In the genomic region with DNA sequence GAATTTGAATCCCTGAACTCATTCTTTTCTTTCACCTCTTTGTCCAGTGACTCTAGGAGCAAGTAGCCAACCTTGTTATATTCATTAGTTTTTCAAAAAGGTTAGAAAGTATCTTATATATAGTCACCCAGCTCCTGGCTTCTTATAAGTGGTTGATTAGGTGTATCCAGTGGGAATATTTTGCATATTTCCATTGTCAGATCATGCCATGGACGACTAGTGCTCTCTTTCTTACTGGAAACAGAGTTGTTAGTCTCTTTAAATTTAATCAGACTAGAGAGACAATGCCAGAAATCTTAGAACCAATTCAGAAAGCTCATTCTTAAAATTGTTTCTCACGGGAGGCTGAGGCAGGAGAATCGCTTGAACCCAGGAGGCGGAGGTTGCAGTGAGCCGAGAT, we compare ENCODE assay signal across 29 cellular contexts.
"Had no signal": no experiment of that assay in that cellular context is flagged by ENCODE, and none has a peak within 500 bp of the region (broad histone marks: within the 10 kb centered on the region; RNA-seq: fewer than 3 reads in every experiment).

No MANE protein-coding gene starts in this region.

- DNase-seq: naive thymus-derived CD8-positive, alpha-beta T cell; nephron progenitor cell; nucleus accumbens; ovary; posterior cingulate gyrus; retina; right lobe of liver; sigmoid colon; small intestine; stimulated activated CD4-positive, alpha-beta T cell treated with anti-CD3 and anti-CD28 coated beads, Interleukin-15, amount 100 ng/mL, for 24 hours; stimulated activated CD4-positive, alpha-beta T cell treated with anti-CD3 and anti-CD28 coated beads, Interleukin-2, amount 100 ng/mL, for 24 hours; stimulated activated CD4-positive, alpha-beta T cell treated with anti-CD3 and anti-CD28 coated beads, Interleukin-2, amount 100 ng/mL, for 48 hours; stimulated activated CD4-positive, alpha-beta T cell treated with anti-CD3 and anti-CD28 coated beads, Interleukin-4, amount 100 ng/mL, for 24 hours; stimulated activated naive B cell treated with anti-CD40 and anti-IgM and Interleukin-4, amounts not matched to agents 10 μg/mL and 1 μg/mL and 100 μg/mL, for 72 hours; stimulated activated naive CD4-positive, alpha-beta T cell treated with Interleukin-2 at 50 U/mL for 16 hours; stomach; thyroid gland; upper lobe of left lung had no signal

- H3K4me3 ChIP-seq: ovary, prostate gland, right atrium auricular region, right lobe of liver, sigmoid colon, stomach, thoracic aorta, thyroid gland, tibial nerve, upper lobe of left lung, vagina had no signal

- H3K9me3 ChIP-seq: neutrophil, ovary, prostate gland, right atrium auricular region, right lobe of liver, sigmoid colon, stomach, thoracic aorta, thyroid gland, tibial nerve, upper lobe of left lung, vagina had no signal

- H3K36me3 ChIP-seq: neutrophil, ovary, prostate gland, right atrium auricular region, right lobe of liver, sigmoid colon, stomach, thoracic aorta, thyroid gland, tibial nerve, upper lobe of left lung, vagina had no signal

- H3K4me1 Mint-ChIP-seq: naive thymus-derived CD8-positive, alpha-beta T cell; nephron progenitor cell; neural crest cell; stimulated activated effector memory CD8-positive, alpha-beta T cell treated with anti-CD3 and anti-CD28 coated beads, Interleukin-12 subunit alpha, Interleukin-12 subunit beta, amount 100 ng/mL, for 72 hours; stimulated activated naive B cell treated with anti-CD40 and anti-IgM and Interleukin-4, amounts not matched to agents 10 μg/mL and 1 μg/mL and 100 μg/mL, for 72 hours had no signal

- H3K9ac ChIP-seq: parathyroid adenoma had no signal

- ATAC-seq: naive thymus-derived CD8-positive, alpha-beta T cell; natural killer cell treated with Interleukin-12 subunit alpha and Interleukin-12 subunit beta and Interleukin-15 and Interleukin-18, amount 100 ng/mL, for 72 hours; right lobe of liver; stimulated activated effector memory CD8-positive, alpha-beta T cell treated with anti-CD3 and anti-CD28 coated beads, Interleukin-12 subunit alpha, Interleukin-12 subunit beta, amount 100 ng/mL, for 72 hours; stimulated activated naive B cell treated with anti-CD40 and anti-IgM and Interleukin-4, amounts not matched to agents 10 μg/mL and 1 μg/mL and 100 μg/mL, for 72 hours had no signal

- H3K79me2 ChIP-seq: parathyroid adenoma had no signal

- H3K9me3 Mint-ChIP-seq: natural killer cell treated with Interleukin-12 subunit alpha and Interleukin-12 subunit beta and Interleukin-15 and Interleukin-18, amount 100 ng/mL, for 72 hours; stimulated activated effector memory CD8-positive, alpha-beta T cell treated with anti-CD3 and anti-CD28 coated beads, Interleukin-12 subunit alpha, Interleukin-12 subunit beta, amount 100 ng/mL, for 72 hours; stimulated activated naive CD8-positive, alpha-beta T cell treated with anti-CD3 and anti-CD28 coated beads, Interleukin-15, Interleukin-2, amounts not matched to agents 100 ng/mL and 50 ng/mL, for 24 hours had no signal

- H2AFZ ChIP-seq: parathyroid adenoma had no signal

- H3K27me3 ChIP-seq: neutrophil, ovary, right atrium auricular region, right lobe of liver, sigmoid colon, thyroid gland, tibial nerve, upper lobe of left lung, vagina had no signal

- H3K27me3 Mint-ChIP-seq: natural killer cell treated with Interleukin-12 subunit alpha and Interleukin-12 subunit beta and Interleukin-15 and Interleukin-18, amount 100 ng/mL, for 72 hours had no signal

- H3K27ac ChIP-seq: neutrophil, ovary, parathyroid adenoma, prostate gland, right atrium auricular region, right lobe of liver, sigmoid colon, stomach, thoracic aorta, thyroid gland, tibial nerve, upper lobe of left lung, vagina had no signal

- H3K27ac Mint-ChIP-seq: naive thymus-derived CD8-positive, alpha-beta T cell; natural killer cell treated with Interleukin-12 subunit alpha and Interleukin-12 subunit beta and Interleukin-15 and Interleukin-18, amount 100 ng/mL, for 72 hours; nephron progenitor cell; stimulated activated effector memory CD8-positive, alpha-beta T cell treated with anti-CD3 and anti-CD28 coated beads, Interleukin-12 subunit alpha, Interleukin-12 subunit beta, amount 100 ng/mL, for 72 hours; stimulated activated naive B cell treated with anti-CD40 and anti-IgM and Interleukin-4, amounts not matched to agents 10 μg/mL and 1 μg/mL and 100 μg/mL, for 72 hours; stimulated activated naive CD8-positive, alpha-beta T cell treated with anti-CD3 and anti-CD28 coated beads, Interleukin-15, Interleukin-2, amounts not matched to agents 100 ng/mL and 50 ng/mL, for 24 hours had no signal

- H3K4me1 ChIP-seq: prostate gland, right atrium auricular region, right lobe of liver, sigmoid colon, thyroid gland, tibial nerve had no signal

- H3K4me3 Mint-ChIP-seq: naive thymus-derived CD8-positive, alpha-beta T cell; natural killer cell treated with Interleukin-12 subunit alpha and Interleukin-12 subunit beta and Interleukin-15 and Interleukin-18, amount 100 ng/mL, for 72 hours; nephron progenitor cell; neural crest cell; stimulated activated effector memory CD8-positive, alpha-beta T cell treated with anti-CD3 and anti-CD28 coated beads, Interleukin-12 subunit alpha, Interleukin-12 subunit beta, amount 100 ng/mL, for 72 hours; stimulated activated naive B cell treated with anti-CD40 and anti-IgM and Interleukin-4, amounts not matched to agents 10 μg/mL and 1 μg/mL and 100 μg/mL, for 72 hours; stimulated activated naive CD8-positive, alpha-beta T cell treated with anti-CD3 and anti-CD28 coated beads, Interleukin-15, Interleukin-2, amounts not matched to agents 100 ng/mL and 50 ng/mL, for 24 hours had no signal

- H3K36me3 Mint-ChIP-seq: naive thymus-derived CD8-positive, alpha-beta T cell; natural killer cell treated with Interleukin-12 subunit alpha and Interleukin-12 subunit beta and Interleukin-15 and Interleukin-18, amount 100 ng/mL, for 72 hours; stimulated activated effector memory CD8-positive, alpha-beta T cell treated with anti-CD3 and anti-CD28 coated beads, Interleukin-12 subunit alpha, Interleukin-12 subunit beta, amount 100 ng/mL, for 72 hours had no signal
